ENCODE assay signal across 29 cellular contexts in the genomic region with DNA sequence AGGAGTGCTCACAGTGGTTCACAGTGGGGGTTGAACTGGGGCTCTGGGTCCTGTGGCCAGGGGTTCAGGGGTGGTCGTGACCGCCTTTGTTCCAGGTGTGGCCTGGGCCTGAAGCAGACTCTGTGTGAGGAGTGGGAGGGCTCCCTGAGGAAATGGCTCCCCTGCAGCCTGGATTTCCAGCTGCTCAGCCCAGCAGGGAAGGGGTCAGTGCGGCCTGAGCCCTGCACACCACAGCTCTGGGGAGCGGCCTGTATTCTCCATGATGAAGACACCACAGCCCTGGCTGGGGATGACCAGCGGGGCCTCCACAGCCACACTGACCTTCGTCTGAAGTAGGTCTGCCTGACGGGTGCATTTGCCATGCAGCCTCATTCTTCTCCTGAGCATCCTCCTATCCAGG. TPM values are rescaled to one million over a fixed set of nuclear protein-coding genes. Genes with fewer than 3 reads are reported as not detected.
"Had no signal": no experiment of that assay in that cellular context is flagged by ENCODE, and none has a peak within 500 bp of the region (broad histone marks: within the 10 kb centered on the region; RNA-seq: fewer than 3 reads in every experiment).

No MANE protein-coding gene starts in this region.

- H3K36me3 ChIP-seq: brain microvascular endothelial cell, cardiac muscle cell had no signal

- FAIRE-seq: RCC 7860, TTC549 had no signal

- H3K4me1 Mint-ChIP-seq: activated CD8-positive, alpha-beta memory T cell treated with anti-CD3 and anti-CD28 coated beads, Interleukin-2, amount 10 ng/mL, durations not matched to agents 7 days and 5 days had no signal

- H3K36me3 Mint-ChIP-seq: activated CD8-positive, alpha-beta memory T cell treated with anti-CD3 and anti-CD28 coated beads, Interleukin-2, amount 10 ng/mL, durations not matched to agents 7 days and 5 days; activated naive CD8-positive, alpha-beta T cell had no signal

- H3K4me3 ChIP-seq: cardiac muscle cell had no signal

- H3K27ac Mint-ChIP-seq: activated B cell treated with CpG ODN at 0.5 μM for 24 hours; activated CD4-positive, alpha-beta T cell treated with anti-CD3 and anti-CD28 coated beads, Interleukin-2, amount 10 ng/mL, durations not matched to agents 24 days and 14 days; activated CD8-positive, alpha-beta memory T cell treated with anti-CD3 and anti-CD28 coated beads, Interleukin-2, amount 10 ng/mL, durations not matched to agents 7 days and 5 days; activated naive CD4-positive, alpha-beta T cell treated with anti-CD3 and anti-CD28 coated beads for 36 hours; activated T-cell treated with anti-CD3 and anti-CD28 coated beads, Interleukin-2, amount 50 U/mL, for 24 hours; activated T-helper 1 cell treated with anti-CD3 and anti-CD28 coated beads, Interleukin-12 subunit alpha, Interleukin-12 subunit beta, Interleukin-2, Interleukin-4 antibody, amounts not matched to agents 30 ng/mL and 10 ng/mL and 1 ng/mL, durations not matched to agents 14 hours and 24 hours and 36 hours; T-helper 1 cell treated with Interleukin-12 subunit alpha and Interleukin-12 subunit beta and Interleukin-4 antibody, amounts not matched to agents 30 μg/mL and 1 μg/mL, for 36 hours had no signal

- H3K27me3 Mint-ChIP-seq: activated B cell treated with CpG ODN at 0.5 μM for 24 hours; activated naive CD8-positive, alpha-beta T cell; activated T-cell treated with anti-CD3 and anti-CD28 coated beads, Interleukin-2, amount 50 U/mL, for 24 hours had no signal

- H3K27ac ChIP-seq: brain microvascular endothelial cell, cardiac muscle cell had no signal

- H3K4me3 Mint-ChIP-seq: activated B cell treated with CpG ODN at 0.5 μM for 24 hours; activated CD4-positive, alpha-beta T cell treated with anti-CD3 and anti-CD28 coated beads, Interleukin-2, amount 10 ng/mL, durations not matched to agents 24 days and 14 days; activated CD8-positive, alpha-beta memory T cell treated with anti-CD3 and anti-CD28 coated beads, Interleukin-2, amount 10 ng/mL, durations not matched to agents 7 days and 5 days; activated naive CD4-positive, alpha-beta T cell treated with anti-CD3 and anti-CD28 coated beads for 36 hours; activated naive CD8-positive, alpha-beta T cell; activated T-cell treated with anti-CD3 and anti-CD28 coated beads, Interleukin-2, amount 50 U/mL, for 24 hours; activated T-helper 1 cell treated with anti-CD3 and anti-CD28 coated beads, Interleukin-12 subunit alpha, Interleukin-12 subunit beta, Interleukin-2, Interleukin-4 antibody, amounts not matched to agents 30 ng/mL and 10 ng/mL and 1 ng/mL, durations not matched to agents 14 hours and 24 hours and 36 hours; T-helper 1 cell treated with Interleukin-12 subunit alpha and Interleukin-12 subunit beta and Interleukin-4 antibody, amounts not matched to agents 30 μg/mL and 1 μg/mL, for 36 hours had no signal

- H3K9me3 Mint-ChIP-seq: activated naive CD4-positive, alpha-beta T cell treated with anti-CD3 and anti-CD28 coated beads for 36 hours; activated T-cell treated with anti-CD3 and anti-CD28 coated beads, Interleukin-2, amount 50 U/mL, for 24 hours; activated T-helper 1 cell treated with anti-CD3 and anti-CD28 coated beads, Interleukin-12 subunit alpha, Interleukin-12 subunit beta, Interleukin-2, Interleukin-4 antibody, amounts not matched to agents 30 ng/mL and 10 ng/mL and 1 ng/mL, durations not matched to agents 14 hours and 24 hours and 36 hours; T-helper 1 cell treated with Interleukin-12 subunit alpha and Interleukin-12 subunit beta and Interleukin-4 antibody, amounts not matched to agents 30 μg/mL and 1 μg/mL, for 36 hours had no signal

- ATAC-seq: activated CD8-positive, alpha-beta memory T cell treated with anti-CD3 and anti-CD28 coated beads, Interleukin-2, amount 10 ng/mL, durations not matched to agents 7 days and 5 days; PC-3 had no signal

- H3K27me3 ChIP-seq: brain microvascular endothelial cell, cardiac muscle cell had no signal

- DNase-seq: activated B cell treated with CpG ODN at 0.5 μM for 24 hours; activated CD4-positive, alpha-beta T cell treated with anti-CD3 and anti-CD28 coated beads for 1 hour; activated CD4-positive, alpha-beta T cell treated with anti-CD3 and anti-CD28 coated beads, Interleukin-2, amount 10 ng/mL, durations not matched to agents 24 days and 14 days; activated CD4-positive, alpha-beta T cell treated with anti-CD3 and anti-CD28 coated beads, Interleukin-2, amount 50 U/mL, for 48 hours; activated CD8-positive, alpha-beta memory T cell treated with anti-CD3 and anti-CD28 coated beads, Interleukin-2, amount 10 ng/mL, durations not matched to agents 7 days and 5 days; activated effector memory CD4-positive, alpha-beta T cell treated with anti-CD3 and anti-CD28 coated beads, Interleukin-2, amount 50 U/mL, for 16 hours; activated naive CD4-positive, alpha-beta T cell treated with anti-CD3 and anti-CD28 coated beads for 36 hours; activated T-cell treated with anti-CD3 and anti-CD28 coated beads, Interleukin-2, amount 50 U/mL, for 24 hours; amygdala; brain microvascular endothelial cell; IMR-90; KG1; NCI-H1048; NCI-H1694 treated with DMSO at 0.1 percent for 48 hours; NCI-H2029 treated with DMSO at 0.1 percent for 48 hours; NCI-H446; NCI-H524; PC-3; SHP77 treated with DMSO at 0.1 percent for 48 hours; T1000 had no signal

RNA-seq across cellular contexts. Expression of gene LEFTY1, which starts 18.4 kb away (rescaled TPM):
- total RNA-seq: activated B cell treated with CpG ODN at 0.5 μM for 24 hours; activated CD4-positive, alpha-beta T cell treated with anti-CD3 and anti-CD28 coated beads, Interleukin-2, amount 10 ng/mL, durations not matched to agents 24 days and 14 days; activated CD8-positive, alpha-beta memory T cell treated with anti-CD3 and anti-CD28 coated beads, Interleukin-2, amount 10 ng/mL, durations not matched to agents 7 days and 5 days; activated T-helper 1 cell treated with anti-CD3 and anti-CD28 coated beads, Interleukin-12 subunit alpha, Interleukin-12 subunit beta, Interleukin-2, Interleukin-4 antibody, amounts not matched to agents 30 ng/mL and 10 ng/mL and 1 ng/mL, durations not matched to agents 14 hours and 24 hours and 36 hours; IMR-90; LHCN-M2; PC-3; SK-MEL-5 had no signal
- polyA plus RNA-seq: cardiac muscle cell, IMR-90 had no signal

RNA-seq across cellular contexts. Expression of gene LEFTY2, which starts 33.7 kb away (rescaled TPM):
- total RNA-seq: activated B cell treated with CpG ODN at 0.5 μM for 24 hours; activated CD4-positive, alpha-beta T cell treated with anti-CD3 and anti-CD28 coated beads, Interleukin-2, amount 10 ng/mL, durations not matched to agents 24 days and 14 days; activated CD8-positive, alpha-beta memory T cell treated with anti-CD3 and anti-CD28 coated beads, Interleukin-2, amount 10 ng/mL, durations not matched to agents 7 days and 5 days; activated T-helper 1 cell treated with anti-CD3 and anti-CD28 coated beads, Interleukin-12 subunit alpha, Interleukin-12 subunit beta, Interleukin-2, Interleukin-4 antibody, amounts not matched to agents 30 ng/mL and 10 ng/mL and 1 ng/mL, durations not matched to agents 14 hours and 24 hours and 36 hours; IMR-90; LHCN-M2; M059J; PC-3; SK-MEL-5 had no signal
- polyA plus RNA-seq: IMR-90 had no signal
